ENCODE assay signal across 9 cellular contexts in genomic region chr5:37836173-37837100, GRCh38. TPM values are rescaled to one million over a fixed set of nuclear protein-coding genes. Genes with fewer than 3 reads are reported as not detected.
DNase-seq lines count a peak whose midpoint lies in the region; ATAC-seq and TF ChIP-seq lines count a peak whose summit lies in the region.
"Had no signal": no experiment of that assay in that cellular context is flagged by ENCODE, and none has a peak within 500 bp of the region (broad histone marks: within the 10 kb centered on the region; RNA-seq: fewer than 3 reads in every experiment).

No MANE protein-coding gene starts in this region.

- ATAC-seq in Right ventricle myocardium superior (ENCODE audit: poor library complexity) (peak; percentile 38), Right ventricle myocardium inferior (no peak), lower lobe of right lung (peak in 1 of 2 donors; percentile 43), GM18861 (IDR thresholded peaks at IDR 0.05; ENCODE audit: unreplicated experiment) (no peak), GM19328 (IDR thresholded peaks at IDR 0.05; ENCODE audit: unreplicated experiment) (no peak)

- H3K9ac ChIP-seq in colonic mucosa (ENCODE audit: low read depth in 2 of 2, low read length in 2 of 2): no peak overlapping the region

- H3K4me1 ChIP-seq in colonic mucosa: no peaks in the 10 kb centered on the region
- peaks cover 41% of the 10 kb centered on the region for H3K4me1 ChIP-seq in lower lobe of right lung
- H3K4me1 ChIP-seq in vagina: peaks cover 51% of the 10 kb centered on the region

- no peak for TF ChIP-seq POLR2A in vagina (IDR thresholded peaks at IDR 0.05)

- H3K27ac ChIP-seq in colonic mucosa (peak overlapping the region; percentile 50), lower lobe of right lung (no peak overlapping the region), vagina (peak overlapping the region; percentile 36)

- TF ChIP-seq CTCF in colonic mucosa (IDR thresholded peaks at IDR 0.05) (no peak), lower lobe of right lung (IDR thresholded peaks at IDR 0.05) (no peak), vagina (IDR thresholded peaks at IDR 0.05) (no peak)

- H3K4me3 ChIP-seq in colonic mucosa (peak overlapping the region; percentile 38), lower lobe of right lung (peak overlapping the region; percentile 35), vagina (peak overlapping the region; percentile 44 to 54)

- H3K9me3 ChIP-seq in colonic mucosa (no peaks in the 10 kb centered on the region), lower lobe of right lung (no peaks in the 10 kb centered on the region), vagina (no peaks in the 10 kb centered on the region)

- H3K27me3 ChIP-seq in colonic mucosa (peaks cover 56% of the 10 kb centered on the region), lower lobe of right lung (ENCODE audit: low read depth) (peaks cover 92% of the 10 kb centered on the region), vagina (peaks cover 18% of the 10 kb centered on the region)

- intact Hi-C loops in Right ventricle myocardium superior (cut with DNase I): loop anchor here (2.0 kb wide), 1 partner anchor 356 kb away; no protein-coding TSS in a partner anchor
- intact Hi-C loops in Right ventricle myocardium inferior (cut with DNase I): loop anchor here (2.0 to 5.0 kb wide), 2 partner anchors 66 to 356 kb away; no protein-coding TSS in a partner anchor
- intact Hi-C loops in colonic mucosa (cut with DNase I): loop anchor here (2.0 kb wide), 1 partner anchor 356 kb away; no protein-coding TSS in a partner anchor
- intact Hi-C loops in lower lobe of right lung (cut with DNase I): no loop called here
- intact Hi-C loops in vagina (cut with DNase I): loop anchor here (5.0 kb wide), 1 partner anchor 356 kb away; no protein-coding TSS in a partner anchor

- H3K36me3 ChIP-seq in colonic mucosa (no peaks in the 10 kb centered on the region), lower lobe of right lung (no peaks in the 10 kb centered on the region), vagina (no peaks in the 10 kb centered on the region)

- DNase-seq in Right ventricle myocardium superior (no peak), Right ventricle myocardium inferior (ENCODE audit: missing footprints) (no peak), colonic mucosa (no peak), lower lobe of right lung (no peak), vagina (ENCODE audit: extremely low spot score in 2 of 2) (no peak), DMS114 treated with DMSO at 0.1 percent for 48 hours (lab: John Stamatoyannopoulos, UW; ENCODE audit: unreplicated experiment) (no peak)

RNA-seq across cellular contexts. Expression of gene GDNF, which starts 3.4 kb away (rescaled TPM):
- total RNA-seq in Right ventricle myocardium superior: not detected
- not detected for total RNA-seq in Right ventricle myocardium inferior
- 1 to 10 TPM in 1 of 2 donors, under 1 TPM in 1; 0.82 to 1.6 TPM for total RNA-seq in colonic mucosa
- total RNA-seq in lower lobe of right lung: not detected
- total RNA-seq in vagina: 0.98 TPM
- total RNA-seq: T-helper 2 cell treated with Interferon-gamma antibody and Interleukin-4, amounts not matched to agents 100 ng/mL and 5 ng/mL, for 36 hours had no signal
